In genomic region chr1:18902523-18903312, GRCh38 we compare ENCODE assay signal across 1 cellular context.
A peak's percentile ranks its signal among the peaks of the same experiment; 100 is the strongest.
TF ChIP-seq lines count a peak whose summit lies in the region.

Gene ALDH4A1, minus strand, starts transcription at chr1:18902555. Its CDS starts 32 bp downstream, at chr1:18902523.

TF ChIP-seq in liver, 16 proteins besides CTCF, POLR2A, EP300 and RAD21 (continued from another document):
- TF ChIP-seq REST (IDR thresholded peaks at IDR 0.05) (peak; percentile 72), FOXA1 (IDR thresholded peaks at IDR 0.05) (no peak)
